33 cellular contexts compared by ENCODE assay signal in genomic region chr16:20311548-20311947, GRCh38. TPM values are rescaled to one million over a fixed set of nuclear protein-coding genes. Genes with fewer than 3 reads are reported as not detected.
"Had no signal": no experiment of that assay in that cellular context is flagged by ENCODE, and none has a peak within 500 bp of the region (broad histone marks: within the 10 kb centered on the region; RNA-seq: fewer than 3 reads in every experiment).

No MANE protein-coding gene starts in this region.

- H3K4me1 Mint-ChIP-seq: stimulated activated effector memory CD8-positive, alpha-beta T cell treated with anti-CD3 and anti-CD28 coated beads, Interleukin-12 subunit alpha, Interleukin-12 subunit beta, amount 100 ng/mL, for 72 hours; stimulated activated memory B cell treated with anti-CD40 and anti-IgM and Interleukin-4, amounts not matched to agents 10 μg/mL and 1 μg/mL and 100 μg/mL, for 72 hours; stimulated activated naive B cell treated with anti-CD40 and anti-IgM and Interleukin-4, amounts not matched to agents 10 μg/mL and 1 μg/mL and 100 μg/mL, for 72 hours; stimulated activated naive CD8-positive, alpha-beta T cell treated with anti-CD3 and anti-CD28 coated beads, Interleukin-15, amount 100 ng/mL, for 72 hours had no signal

- H3K27me3 ChIP-seq: stomach, suprapubic skin, testis, thyroid gland, tibial artery, tibial nerve, transverse colon, upper lobe of left lung, upper lobe of right lung, uterus, vagina had no signal

- DNase-seq: stimulated activated CD4-positive, alpha-beta T cell treated with anti-CD3 and anti-CD28 coated beads, Interleukin-2, amount 100 ng/mL, for 48 hours; stimulated activated CD4-positive, alpha-beta T cell treated with anti-CD3 and anti-CD28 coated beads, Interleukin-4, amount 100 ng/mL, for 1 hour; stimulated activated CD4-positive, alpha-beta T cell treated with anti-CD3 and anti-CD28 coated beads, Interleukin-4, amount 100 ng/mL, for 24 hours; stimulated activated CD4-positive, alpha-beta T cell treated with anti-CD3 and anti-CD28 coated beads, Interleukin-4, amount 100 ng/mL, for 4 hours; stimulated activated CD8-positive, alpha-beta memory T cell treated with anti-CD3 and anti-CD28 coated beads, Interleukin-4, amount 100 ng/mL, for 48 hours; stimulated activated naive B cell treated with anti-CD40 and anti-IgM and Interleukin-4, amounts not matched to agents 10 μg/mL and 1 μg/mL and 100 μg/mL, for 72 hours; stimulated activated naive CD4-positive, alpha-beta T cell; stimulated activated naive CD4-positive, alpha-beta T cell treated with Interleukin-2 at 50 U/mL for 16 hours; stimulated activated naive CD8-positive, alpha-beta T cell treated with anti-CD3 and anti-CD28 coated beads, Interleukin-15, amount 100 ng/mL, for 72 hours; stimulated activated naive CD8-positive, alpha-beta T cell treated with anti-CD3 and anti-CD28 coated beads, Interleukin-15, Interleukin-2, amounts not matched to agents 100 U/mL and 50 U/mL, for 24 hours; stomach; substantia nigra; testis; thyroid gland; tibial artery; transverse colon; trophoblast cell; upper lobe of left lung; upper lobe of right lung; uterus had no signal

- ATAC-seq: stimulated activated effector memory CD8-positive, alpha-beta T cell treated with anti-CD3 and anti-CD28 coated beads, Interleukin-12 subunit alpha, Interleukin-12 subunit beta, amount 100 ng/mL, for 72 hours; stimulated activated memory B cell treated with anti-CD40 and anti-IgM and Interleukin-4, amounts not matched to agents 10 μg/mL and 1 μg/mL and 100 μg/mL, for 72 hours; stimulated activated naive B cell treated with anti-CD40 and anti-IgM and Interleukin-4, amounts not matched to agents 10 μg/mL and 1 μg/mL and 100 μg/mL, for 72 hours; stimulated activated naive CD8-positive, alpha-beta T cell treated with anti-CD3 and anti-CD28 coated beads, Interleukin-15, amount 100 ng/mL, for 72 hours; stimulated activated naive CD8-positive, alpha-beta T cell treated with anti-CD3 and anti-CD28 coated beads, Interleukin-15, Interleukin-2, amounts not matched to agents 100 U/mL and 50 U/mL, for 24 hours; upper lobe of right lung had no signal

- H3K4me3 ChIP-seq: stomach, suprapubic skin, testis, thoracic aorta, thyroid gland, tibial artery, tibial nerve, transverse colon, upper lobe of left lung, upper lobe of right lung, uterus, vagina had no signal

- H3K27ac ChIP-seq: stomach, suprapubic skin, testis, thoracic aorta, thyroid gland, tibial artery, tibial nerve, transverse colon, upper lobe of left lung, upper lobe of right lung, uterus, vagina had no signal

- H3K9me3 ChIP-seq: stomach, suprapubic skin, testis, thoracic aorta, thyroid gland, tibial artery, tibial nerve, transverse colon, upper lobe of left lung, upper lobe of right lung, uterus, vagina had no signal

- H3K27me3 Mint-ChIP-seq: stimulated activated naive CD8-positive, alpha-beta T cell treated with anti-CD3 and anti-CD28 coated beads, Interleukin-15, amount 100 ng/mL, for 72 hours had no signal

- H3K36me3 ChIP-seq: stomach, suprapubic skin, thoracic aorta, thyroid gland, tibial artery, tibial nerve, transverse colon, upper lobe of left lung, upper lobe of right lung, uterus, vagina had no signal

- H3K4me1 ChIP-seq: stomach, suprapubic skin, testis, thyroid gland, tibial artery, tibial nerve, transverse colon, upper lobe of left lung, upper lobe of right lung, uterus, vagina had no signal

- H3K4me3 Mint-ChIP-seq: stimulated activated effector memory CD8-positive, alpha-beta T cell treated with anti-CD3 and anti-CD28 coated beads, Interleukin-12 subunit alpha, Interleukin-12 subunit beta, amount 100 ng/mL, for 72 hours; stimulated activated memory B cell treated with anti-CD40 and anti-IgM and Interleukin-4, amounts not matched to agents 10 μg/mL and 1 μg/mL and 100 μg/mL, for 72 hours; stimulated activated naive B cell treated with anti-CD40 and anti-IgM and Interleukin-4, amounts not matched to agents 10 μg/mL and 1 μg/mL and 100 μg/mL, for 72 hours; stimulated activated naive CD8-positive, alpha-beta T cell treated with anti-CD3 and anti-CD28 coated beads, Interleukin-15, amount 100 ng/mL, for 72 hours; stimulated activated naive CD8-positive, alpha-beta T cell treated with anti-CD3 and anti-CD28 coated beads, Interleukin-15, Interleukin-2, amounts not matched to agents 100 ng/mL and 50 ng/mL, for 24 hours; type B pancreatic cell had no signal

- H3K36me3 Mint-ChIP-seq: stimulated activated effector memory CD8-positive, alpha-beta T cell treated with anti-CD3 and anti-CD28 coated beads, Interleukin-12 subunit alpha, Interleukin-12 subunit beta, amount 100 ng/mL, for 72 hours; stimulated activated memory B cell treated with anti-CD40 and anti-IgM and Interleukin-4, amounts not matched to agents 10 μg/mL and 1 μg/mL and 100 μg/mL, for 72 hours; stimulated activated naive B cell treated with anti-CD40 and anti-IgM and Interleukin-4, amounts not matched to agents 10 μg/mL and 1 μg/mL and 100 μg/mL, for 72 hours; type B pancreatic cell had no signal

- H3K27ac Mint-ChIP-seq: stimulated activated effector memory CD8-positive, alpha-beta T cell treated with anti-CD3 and anti-CD28 coated beads, Interleukin-12 subunit alpha, Interleukin-12 subunit beta, amount 100 ng/mL, for 72 hours; stimulated activated memory B cell treated with anti-CD40 and anti-IgM and Interleukin-4, amounts not matched to agents 10 μg/mL and 1 μg/mL and 100 μg/mL, for 72 hours; stimulated activated naive B cell treated with anti-CD40 and anti-IgM and Interleukin-4, amounts not matched to agents 10 μg/mL and 1 μg/mL and 100 μg/mL, for 72 hours; stimulated activated naive CD8-positive, alpha-beta T cell treated with anti-CD3 and anti-CD28 coated beads, Interleukin-15, amount 100 ng/mL, for 72 hours; stimulated activated naive CD8-positive, alpha-beta T cell treated with anti-CD3 and anti-CD28 coated beads, Interleukin-15, Interleukin-2, amounts not matched to agents 100 ng/mL and 50 ng/mL, for 24 hours; type B pancreatic cell had no signal

- FAIRE-seq: urothelium cell line had no signal

- H3K9me3 Mint-ChIP-seq: stimulated activated naive B cell treated with anti-CD40 and anti-IgM and Interleukin-4, amounts not matched to agents 10 μg/mL and 1 μg/mL and 100 μg/mL, for 72 hours; stimulated activated naive CD8-positive, alpha-beta T cell treated with anti-CD3 and anti-CD28 coated beads, Interleukin-15, Interleukin-2, amounts not matched to agents 100 ng/mL and 50 ng/mL, for 24 hours; type B pancreatic cell had no signal

RNA-seq across cellular contexts. Expression of gene GP2, which starts 15.8 kb away (rescaled TPM):
- total RNA-seq: subcutaneous adipose tissue, temporal lobe, upper lobe of right lung, uterus, vagina had no signal

RNA-seq across cellular contexts. Expression of gene UMOD, which starts 41.0 kb away (rescaled TPM):
- total RNA-seq: subcutaneous adipose tissue, suprapubic skin, temporal lobe, thoracic aorta, thyroid gland, tibial nerve, transverse colon, upper lobe of left lung, upper lobe of right lung, ureter, urinary bladder, uterus, vagina had no signal
- polyA plus RNA-seq: urinary bladder had no signal
